8 cellular contexts compared by ENCODE assay signal in genomic region chr12:52884526-52885293, GRCh38. TPM values are rescaled to one million over a fixed set of nuclear protein-coding genes. Genes with fewer than 3 reads are reported as not detected.
DNase-seq lines count a peak whose midpoint lies in the region; ATAC-seq lines count a peak whose summit lies in the region.

No MANE protein-coding gene starts in this region.

- H3K36me3 Mint-ChIP-seq in activated CD4-positive, alpha-beta T cell treated with anti-CD3 and anti-CD28 coated beads for 36 hours (ENCODE audit: low read depth), result no peaks in the 10 kb centered on the region

- peaks cover 5% of the 10 kb centered on the region for H3K27me3 Mint-ChIP-seq in activated CD4-positive, alpha-beta T cell treated with anti-CD3 and anti-CD28 coated beads for 36 hours

- intact Hi-C loops in Right ventricle myocardium inferior (cut with DNase I) (loop anchor here (1.0 to 5.0 kb wide), 2 partner anchors 43 to 97 kb away; no protein-coding TSS in a partner anchor), cardiac septum (cut with DNase I) (loop anchor here (1.0 kb wide), 1 partner anchor 97 kb away; no protein-coding TSS in a partner anchor)
- intact Hi-C loops in activated CD4-positive, alpha-beta T cell treated with anti-CD3 and anti-CD28 coated beads for 36 hours (cut with DNase I, micrococcal nuclease), result loop anchor here (1.0 to 5.0 kb wide), 3 partner anchors 97 to 727 kb away; no protein-coding TSS in a partner anchor

- POLR2A ChIA-PET in activated CD4-positive, alpha-beta T cell treated with anti-CD3 and anti-CD28 coated beads for 36 hours (lab: Charles Lee), result no interaction called here

- H3K27ac Mint-ChIP-seq in activated CD4-positive, alpha-beta T cell treated with anti-CD3 and anti-CD28 coated beads for 36 hours, result no peak overlapping the region

- DNase-seq in Right ventricle myocardium inferior (ENCODE audit: missing footprints), result peak; percentile 88
- DNase-seq in cardiac septum (ENCODE audit: low spot score), result no peak
- DNase-seq in NCI-H2227 treated with DMSO at 0.1 percent for 48 hours (lab: John Stamatoyannopoulos, UW), result peak; percentile 29
- peak; percentile 90 for DNase-seq in activated CD4-positive, alpha-beta T cell treated with anti-CD3 and anti-CD28 coated beads for 36 hours
- DNase-seq in cerebellar cortex (ENCODE audit: low spot score), result peak; percentile 80
- DNase-seq in lung microvascular endothelial cell (ENCODE audit: low read depth in 2 of 2), result peak; percentile 61 to 66
- DNase-seq in stimulated activated CD8-positive, alpha-beta memory T cell treated with anti-CD3 and anti-CD28 coated beads, Interleukin-15, amount 100 ng/mL, for 1 hour (ENCODE audit: low read depth), result peak; percentile 69

- H3K4me3 Mint-ChIP-seq in activated CD4-positive, alpha-beta T cell treated with anti-CD3 and anti-CD28 coated beads for 36 hours, result no peak overlapping the region

- peak; percentile 74 for ATAC-seq in Right ventricle myocardium inferior
- ATAC-seq in activated CD4-positive, alpha-beta T cell treated with anti-CD3 and anti-CD28 coated beads for 36 hours, result peak; percentile 90
- ATAC-seq in HG03175 (IDR thresholded peaks at IDR 0.05; ENCODE audit: unreplicated experiment), result no peak

- no peaks in the 10 kb centered on the region for H3K9me3 Mint-ChIP-seq in activated CD4-positive, alpha-beta T cell treated with anti-CD3 and anti-CD28 coated beads for 36 hours (ENCODE audit: low read depth)

- CTCF ChIA-PET in activated CD4-positive, alpha-beta T cell treated with anti-CD3 and anti-CD28 coated beads for 36 hours (lab: Charles Lee), result interaction anchor here (0.5 to 9.4 kb wide), 66 partner anchors 8 to 986 kb away, joined by 3 to 405 read pairs (median 4); partner anchors contain the start of genes EIF4B and SOAT2

- peaks cover 7% of the 10 kb centered on the region for H3K4me1 Mint-ChIP-seq in activated CD4-positive, alpha-beta T cell treated with anti-CD3 and anti-CD28 coated beads for 36 hours

RNA-seq across cellular contexts. Expression of gene KRT8, which starts 20.2 kb away (rescaled TPM):
- 117 TPM for total RNA-seq in Right ventricle myocardium inferior
- 82.2 TPM for total RNA-seq in cardiac septum
- 1 to 10 TPM in 1 of 2 experiments, under 1 TPM in 1; 0.56 to 1.1 TPM for total RNA-seq in activated CD4-positive, alpha-beta T cell treated with anti-CD3 and anti-CD28 coated beads for 36 hours
- 11.3 and 12.6 TPM in 2 replicates for total RNA-seq in lung microvascular endothelial cell

RNA-seq across cellular contexts. Expression of gene KRT78, which starts 35.9 kb away (rescaled TPM):
- not detected for total RNA-seq in Right ventricle myocardium inferior
- not detected for total RNA-seq in cardiac septum
- total RNA-seq in activated CD4-positive, alpha-beta T cell treated with anti-CD3 and anti-CD28 coated beads for 36 hours, result not detected
- not detected in 2 replicates for total RNA-seq in lung microvascular endothelial cell

RNA-seq across cellular contexts. Expression of gene KRT79, which starts 50.6 kb away (rescaled TPM):
- total RNA-seq in Right ventricle myocardium inferior (not detected), cardiac septum (not detected), lung microvascular endothelial cell (not detected in 2 replicates)
- under 1 TPM; 0.09 to 0.16 TPM for total RNA-seq in activated CD4-positive, alpha-beta T cell treated with anti-CD3 and anti-CD28 coated beads for 36 hours
